21 cellular contexts compared by ENCODE assay signal in the genomic region with DNA sequence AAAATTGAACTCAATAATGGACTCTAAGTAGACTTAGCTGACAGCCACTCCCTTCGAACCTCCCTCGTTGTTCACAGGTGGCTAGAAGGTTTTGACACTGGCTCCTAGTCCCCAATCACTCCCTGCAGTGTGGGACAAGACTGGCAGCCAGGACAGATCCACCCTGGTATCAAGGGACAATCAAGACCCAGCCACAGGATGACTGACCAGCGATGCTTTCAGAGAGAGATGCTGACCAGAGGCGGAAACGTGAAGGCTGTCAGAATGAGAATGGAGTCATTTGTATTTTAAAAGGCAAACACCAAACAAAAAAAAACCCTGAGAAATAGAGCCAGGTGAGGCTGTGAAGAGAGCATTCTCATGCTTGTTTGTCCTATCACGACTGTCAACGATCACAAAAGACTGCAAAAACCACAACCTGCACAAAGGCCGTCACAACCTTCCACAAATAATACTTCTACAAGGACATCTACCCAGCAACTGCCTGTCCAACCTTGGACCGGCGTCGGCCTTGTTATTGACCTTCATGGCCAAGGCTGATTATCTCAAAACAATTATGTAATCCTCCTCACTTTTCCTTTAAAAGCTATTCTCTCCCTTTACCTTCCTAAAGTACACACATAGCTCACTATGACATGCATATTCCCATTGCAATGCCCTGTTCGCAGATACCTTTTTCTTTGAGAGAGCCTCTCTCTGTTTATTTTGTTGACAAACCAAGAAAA. TPM values are rescaled to one million over a fixed set of nuclear protein-coding genes. Genes with fewer than 3 reads are reported as not detected.
A peak's percentile ranks its signal among the peaks of the same experiment; 100 is the strongest.
DNase-seq lines count a peak whose midpoint lies in the region; ATAC-seq, FAIRE-seq and TF ChIP-seq lines count a peak whose summit lies in the region.
"Had no signal": no experiment of that assay in that cellular context is flagged by ENCODE, and none has a peak within 500 bp of the region (broad histone marks: within the 10 kb centered on the region; RNA-seq: fewer than 3 reads in every experiment).

No MANE protein-coding gene starts in this region.

- peak; percentile 44 to 49 for ATAC-seq in A549
- ATAC-seq in naive thymus-derived CD8-positive, alpha-beta T cell: no peak
- no peak for ATAC-seq in activated CD4-positive, alpha-beta T cell treated with anti-CD3 and anti-CD28 coated beads for 36 hours

- H3K27ac Mint-ChIP-seq in H9: peak overlapping the region; percentile 14 to 76 (median 53); a peak in 3 of 7 replicates
- peak overlapping the region in 7 of 10 donors; percentile 24 to 76 (median 50) for H3K27ac Mint-ChIP-seq in naive thymus-derived CD8-positive, alpha-beta T cell
- H3K27ac Mint-ChIP-seq in activated CD4-positive, alpha-beta T cell treated with anti-CD3 and anti-CD28 coated beads for 36 hours: no peak overlapping the region

- no peaks in the 10 kb centered on the region for H3K79me2 ChIP-seq in H9 (ENCODE audit: insufficient read depth, low read length)

- POLR2A ChIA-PET in A549 (lab: Yijun Ruan, JAX): interaction anchor here (5.3 kb wide), 1 partner anchor 12 kb away, joined by 66 read pairs; a partner anchor contains a TSS
- POLR2A ChIA-PET in naive thymus-derived CD8-positive, alpha-beta T cell (lab: Charles Lee): interaction anchor here (1.5 kb wide), 1 partner anchor 13 kb away, joined by 6 read pairs; a partner anchor contains a TSS
- POLR2A ChIA-PET in activated CD4-positive, alpha-beta T cell treated with anti-CD3 and anti-CD28 coated beads for 36 hours (lab: Charles Lee): interaction anchor here (1.2 kb wide), 1 partner anchor 9 kb away, joined by 3 read pairs; no protein-coding TSS in a partner anchor

- no peak overlapping the region for H3K4me3 ChIP-seq in A549
- H3K4me3 ChIP-seq in MG63: no peak overlapping the region
- no peak overlapping the region for H3K4me3 ChIP-seq in suprapubic skin
- H3K4me3 ChIP-seq: lower lobe of right lung, right atrium auricular region, testis had no signal

- no peak overlapping the region for H3K4me3 Mint-ChIP-seq in H9
- H3K4me3 Mint-ChIP-seq in naive thymus-derived CD8-positive, alpha-beta T cell: peak overlapping the region in 1 of 10 donors; percentile 32
- no peak overlapping the region for H3K4me3 Mint-ChIP-seq in activated CD4-positive, alpha-beta T cell treated with anti-CD3 and anti-CD28 coated beads for 36 hours

- no peaks in the 10 kb centered on the region for H3K79me1 ChIP-seq in H9 (ENCODE audit: insufficient read depth, low read depth, low read length, poor library complexity, severe bottlenecking)

- no peak overlapping the region for H2BK12ac ChIP-seq in H9 (ENCODE audit: insufficient read length, low read depth, low read length)

- peaks cover 3% of the 10 kb centered on the region for H4K20me1 ChIP-seq in H9 (ENCODE audit: control insufficient read depth, insufficient read depth, insufficient read length)

- H3K27me3 ChIP-seq in H9 (ENCODE audit: insufficient read depth, low read length) (no peaks in the 10 kb centered on the region), MG63 (no peaks in the 10 kb centered on the region), suprapubic skin (no peaks in the 10 kb centered on the region)
- H3K27me3 ChIP-seq: right atrium auricular region, testis had no signal

- no peak overlapping the region for H3K4me2 ChIP-seq in A549
- no peak overlapping the region for H3K4me2 ChIP-seq in H9 (ENCODE audit: insufficient read depth, insufficient read length, low read length)

- in situ Hi-C loops in GM13977 (cut with MboI; ENCODE audit: low pct_unique_long_range_greater_than_20kb, low sequenced_read_pairs, unreplicated experiment): no loop called here

- H3K9me3 ChIP-seq in A549: peaks cover 3% of the 10 kb centered on the region; the same call in 1 of the 3 replicates
- H3K9me3 ChIP-seq in H9 (ENCODE audit: control insufficient read depth, low read depth, low read length): no peaks in the 10 kb centered on the region
- no peaks in the 10 kb centered on the region for H3K9me3 ChIP-seq in MG63
- H3K9me3 ChIP-seq in suprapubic skin: no peaks in the 10 kb centered on the region
- H3K9me3 ChIP-seq: lower lobe of right lung, right atrium auricular region, testis had no signal

- 88% methylated on average over 12 of the region's 12 CpGs for WGBS in A549 (ENCODE audit: missing lambda C conversion rate)
- no CpG with 5 or more reads among the region's 12 CpGs for WGBS in H9 (ENCODE audit: extremely low coverage, insufficient read length, low lambda C conversion rate)
- WGBS in suprapubic skin: 75% methylated on average over 12 of the region's 12 CpGs

- no peak for FAIRE-seq in A549 (lab: Jason Lieb, UNC)
- FAIRE-seq: GM19239, TTC549 had no signal

- no peak overlapping the region for H4K5ac ChIP-seq in H9 (ENCODE audit: insufficient read length, low read depth, low read length)

- H2BK5ac ChIP-seq in H9 (ENCODE audit: insufficient read length, low read length): no peak overlapping the region

- H2BK120ac ChIP-seq in H9 (ENCODE audit: low read depth, low read length, poor library complexity, severe bottlenecking): no peak overlapping the region

- H4K8ac ChIP-seq in H9 (replicated peaks; ENCODE audit: insufficient read length, low read depth, low read length): no peak overlapping the region

- H3K56ac ChIP-seq in H9 (ENCODE audit: insufficient read length, low read depth, low read length): no peak overlapping the region

- H3K9ac ChIP-seq in H9 (ENCODE audit: extremely low read depth, insufficient read length, low read length): no peak overlapping the region

- intact Hi-C loops in activated CD4-positive, alpha-beta T cell treated with anti-CD3 and anti-CD28 coated beads for 36 hours (cut with DNase I, micrococcal nuclease): no loop called here

- TF ChIP-seq POLR2A in A549 (IDR thresholded peaks at IDR 0.05; ENCODE audit: low read length) (no peak), suprapubic skin (IDR thresholded peaks at IDR 0.05) (no peak)

- CTCF ChIA-PET in A549 (lab: Yijun Ruan, JAX): interaction anchor here (0.7 to 3.5 kb wide), 6 partner anchors 11 to 273 kb away, joined by 3 to 20 read pairs (median 4); no protein-coding TSS in a partner anchor
- CTCF ChIA-PET in activated CD4-positive, alpha-beta T cell treated with anti-CD3 and anti-CD28 coated beads for 36 hours (lab: Charles Lee): interaction anchor here (0.9 to 1.6 kb wide), 3 partner anchors 10 to 12 kb away, joined by 3 to 4 read pairs (median 4); no protein-coding TSS in a partner anchor

- peaks cover 20% of the 10 kb centered on the region for H3K36me3 ChIP-seq in MG63
- peaks cover 29% of the 10 kb centered on the region for H3K36me3 ChIP-seq in suprapubic skin

- H3K4me1 ChIP-seq in A549 (no peaks in the 10 kb centered on the region), H9 (ENCODE audit: insufficient read depth, low read length) (peaks cover 5% of the 10 kb centered on the region; the same call in 1 of the 2 replicates), suprapubic skin (no peaks in the 10 kb centered on the region)
- H3K4me1 ChIP-seq: lower lobe of right lung, right atrium auricular region, testis had no signal

- no peak overlapping the region for H3T11ph ChIP-seq in H9 (ENCODE audit: low read length)

- H3K27ac ChIP-seq in A549 (no peak overlapping the region), H9 (ENCODE audit: insufficient read length, low read depth, low read length) (no peak overlapping the region), suprapubic skin (no peak overlapping the region)
- H3K27ac ChIP-seq: lower lobe of right lung, right atrium auricular region, testis had no signal

- H3K23ac ChIP-seq in H9 (ENCODE audit: insufficient read length, low read depth, low read length): no peak overlapping the region

- no peak for TF ChIP-seq RAD21 in A549 (conservative IDR thresholded peaks at IDR 0.05 in 1 of 2, IDR thresholded peaks at IDR 0.05 in 1 of 2)

- no peaks in the 10 kb centered on the region; the same call in 1 of the 2 replicates for H3K27me3 Mint-ChIP-seq in H9 (ENCODE audit: low read depth)
- H3K27me3 Mint-ChIP-seq in naive thymus-derived CD8-positive, alpha-beta T cell: no peaks in the 10 kb centered on the region
- H3K27me3 Mint-ChIP-seq in activated CD4-positive, alpha-beta T cell treated with anti-CD3 and anti-CD28 coated beads for 36 hours: no peaks in the 10 kb centered on the region

- peaks cover 10 to 29% (median 27%) of the 10 kb centered on the region in 3 experiments; a peak in 6 of 7 replicates for H3K36me3 Mint-ChIP-seq in H9 (ENCODE audit: insufficient read depth in 1 of 3, low read depth in 3 of 3)
- peaks cover 4 to 37% (median 6%) of the 10 kb centered on the region in 3 donors for H3K36me3 Mint-ChIP-seq in naive thymus-derived CD8-positive, alpha-beta T cell
- peaks cover 22% of the 10 kb centered on the region for H3K36me3 Mint-ChIP-seq in activated CD4-positive, alpha-beta T cell treated with anti-CD3 and anti-CD28 coated beads for 36 hours (ENCODE audit: low read depth)

- H3K4ac ChIP-seq in H9 (ENCODE audit: low read depth, low read length): no peak overlapping the region

- no peak overlapping the region for H3K18ac ChIP-seq in H9 (ENCODE audit: insufficient read length, low read depth, low read length)

- H3K4me1 Mint-ChIP-seq in H9: peaks cover 15 to 19% of the 10 kb centered on the region in 2 experiments
- peaks cover 4 to 12% (median 5%) of the 10 kb centered on the region in 4 donors for H3K4me1 Mint-ChIP-seq in naive thymus-derived CD8-positive, alpha-beta T cell
- H3K4me1 Mint-ChIP-seq in activated CD4-positive, alpha-beta T cell treated with anti-CD3 and anti-CD28 coated beads for 36 hours: peaks cover under 1% of the 10 kb centered on the region

- H2BK15ac ChIP-seq in H9 (ENCODE audit: low read depth, low read length): no peak overlapping the region

- DNase-seq in A549 (ENCODE audit: low read depth in 1 of 2, low spot score in 1 of 2) (no peak), H9 (no peak), cerebellar cortex (ENCODE audit: low spot score) (peak; percentile 22), MG63 (no peak), GM13977 (ENCODE audit: low spot score) (no peak), suprapubic skin (ENCODE audit: low spot score in 2 of 2) (no peak)
- no peak for DNase-seq in naive thymus-derived CD8-positive, alpha-beta T cell
- no peak for DNase-seq in activated CD4-positive, alpha-beta T cell treated with anti-CD3 and anti-CD28 coated beads for 36 hours
- DNase-seq: activated CD4-positive, alpha-beta T cell treated with anti-CD3 and anti-CD28 coated beads for 48 hours; activated CD8-positive, alpha-beta memory T cell treated with anti-CD3 and anti-CD28 coated beads, Interleukin-2, amount 50 U/mL, for 48 hours; activated effector memory CD4-positive, alpha-beta T cell treated with anti-CD3 and anti-CD28 coated beads, Interleukin-2, amount 50 U/mL, for 16 hours; GF-D8; lower lobe of right lung; NCI-H2107; NCI-H524; occipital lobe; testis had no signal

- no peaks in the 10 kb centered on the region; a peak in 1 of 5 replicates for H3K9me3 Mint-ChIP-seq in H9
- H3K9me3 Mint-ChIP-seq in naive thymus-derived CD8-positive, alpha-beta T cell: no peaks in the 10 kb centered on the region
- H3K9me3 Mint-ChIP-seq in activated CD4-positive, alpha-beta T cell treated with anti-CD3 and anti-CD28 coated beads for 36 hours (ENCODE audit: low read depth): no peaks in the 10 kb centered on the region
- H3K9me3 Mint-ChIP-seq: CD4-positive, CD25-positive, alpha-beta regulatory T cell had no signal

- no peaks in the 10 kb centered on the region for H3K23me2 ChIP-seq in H9 (ENCODE audit: insufficient read length, low read depth, low read length, poor library complexity, severe bottlenecking)

- no peak overlapping the region for H2AK5ac ChIP-seq in H9 (ENCODE audit: insufficient read length, low read length)

- H2AFZ ChIP-seq in H9 (ENCODE audit: low read length): no peak overlapping the region

- no peak overlapping the region for H4K91ac ChIP-seq in H9 (ENCODE audit: insufficient read length, low read depth, low read length)

- H2BK20ac ChIP-seq in H9 (ENCODE audit: low read depth, low read length, poor library complexity, severe bottlenecking): no peak overlapping the region

- TF ChIP-seq CTCF in A549 (IDR thresholded peaks at IDR 0.05) (no peak), H9 (conservative IDR thresholded peaks at IDR 0.05) (no peak), GM13977 (IDR thresholded peaks at IDR 0.05; ENCODE audit: extremely low read depth, insufficient read depth, missing control alignments) (no peak), suprapubic skin (IDR thresholded peaks at IDR 0.05) (no peak)

- H3K14ac ChIP-seq in H9 (ENCODE audit: insufficient read depth, low read length): no peak overlapping the region

- no peak for TF ChIP-seq EP300 in A549 (IDR thresholded peaks at IDR 0.05)
- no peak for TF ChIP-seq EP300 in suprapubic skin (IDR thresholded peaks at IDR 0.05)

RNA-seq across cellular contexts. Expression of a gene that starts 13.2 kb away (rescaled TPM):
- polyA plus RNA-seq in A549 (2011; rRNA removed) (509 and 591 TPM in 2 replicates), A549 (2017; fragmentation: RNase III; extraction: RNeasy Plus Mini Kit Qiagen cat#74134 plus additional on column Dnase treatment) (276 to 288 TPM (median 281 TPM) in 3 replicates)
- 193 and 219 TPM in 2 replicates for polyA plus RNA-seq in A549 (2012; cell fraction: cytosol; rRNA removed)
- polyA plus RNA-seq in A549 (2012; cell fraction: nucleus; rRNA removed): 137 and 145 TPM in 2 replicates
- polyA minus RNA-seq in A549 (2011; rRNA and poly(A)+ RNA removed): 204 and 274 TPM in 2 replicates
- total RNA-seq in H9 (2021) (337 and 356 TPM in 2 replicates), suprapubic skin (100 to 1,000 TPM; 167 to 241 (median 194) TPM)
- total RNA-seq in naive thymus-derived CD8-positive, alpha-beta T cell: 100 to 1,000 TPM; 368 to 375 TPM
- 100 to 1,000 TPM; 283 to 332 (median 317) TPM for polyA plus RNA-seq in naive thymus-derived CD8-positive, alpha-beta T cell
- 180 and 183 TPM in 2 replicates for total RNA-seq in MG63 (2014; rRNA removed; shearing (Covaris generic); ENCODE audit: low replicate concordance)
- total RNA-seq in activated CD4-positive, alpha-beta T cell treated with anti-CD3 and anti-CD28 coated beads for 36 hours: 100 to 1,000 TPM; 222 to 234 TPM

RNA-seq across cellular contexts. Expression of a gene that starts 38.0 kb away (rescaled TPM):
- polyA plus RNA-seq in A549 (2011; rRNA removed) (89.9 and 97.6 TPM in 2 replicates), A549 (2017; fragmentation: RNase III; extraction: RNeasy Plus Mini Kit Qiagen cat#74134 plus additional on column Dnase treatment) (59.7 to 66.2 TPM (median 60.4 TPM) in 3 replicates)
- polyA plus RNA-seq in A549 (2012; cell fraction: cytosol; rRNA removed): 48.8 and 54.3 TPM in 2 replicates
- 70.3 and 84.2 TPM in 2 replicates for polyA plus RNA-seq in A549 (2012; cell fraction: nucleus; rRNA removed)
- polyA minus RNA-seq in A549 (2011; rRNA and poly(A)+ RNA removed): 65.6 and 74.0 TPM in 2 replicates
- total RNA-seq in H9 (2021) (71.3 and 81.9 TPM in 2 replicates), suprapubic skin (10 to 100 TPM; 44.6 to 95.2 (median 57.2) TPM)
- 100 to 1,000 TPM; 123 to 128 TPM for total RNA-seq in naive thymus-derived CD8-positive, alpha-beta T cell
- 10 to 100 TPM; 26.8 to 36.5 (median 30.7) TPM for polyA plus RNA-seq in naive thymus-derived CD8-positive, alpha-beta T cell
- 26.9 and 31.6 TPM in 2 replicates for total RNA-seq in MG63 (2014; rRNA removed; shearing (Covaris generic); ENCODE audit: low replicate concordance)
- total RNA-seq in activated CD4-positive, alpha-beta T cell treated with anti-CD3 and anti-CD28 coated beads for 36 hours: 10 to 100 TPM; 57.3 to 64.9 TPM

Comparison
In these comparisons a context has a peak if more than half of its experiments do, and no peak if none do; other contexts are left out.
1. ATAC-seq: peak in A549 (2 of 2); none in naive thymus-derived CD8-positive, alpha-beta T cell (0 of 2) and activated CD4-positive, alpha-beta T cell treated with anti-CD3 and anti-CD28 coated beads for 36 hours (single experiment).